Comparison of ENCODE assay signal across 8 cellular contexts in the genomic region with DNA sequence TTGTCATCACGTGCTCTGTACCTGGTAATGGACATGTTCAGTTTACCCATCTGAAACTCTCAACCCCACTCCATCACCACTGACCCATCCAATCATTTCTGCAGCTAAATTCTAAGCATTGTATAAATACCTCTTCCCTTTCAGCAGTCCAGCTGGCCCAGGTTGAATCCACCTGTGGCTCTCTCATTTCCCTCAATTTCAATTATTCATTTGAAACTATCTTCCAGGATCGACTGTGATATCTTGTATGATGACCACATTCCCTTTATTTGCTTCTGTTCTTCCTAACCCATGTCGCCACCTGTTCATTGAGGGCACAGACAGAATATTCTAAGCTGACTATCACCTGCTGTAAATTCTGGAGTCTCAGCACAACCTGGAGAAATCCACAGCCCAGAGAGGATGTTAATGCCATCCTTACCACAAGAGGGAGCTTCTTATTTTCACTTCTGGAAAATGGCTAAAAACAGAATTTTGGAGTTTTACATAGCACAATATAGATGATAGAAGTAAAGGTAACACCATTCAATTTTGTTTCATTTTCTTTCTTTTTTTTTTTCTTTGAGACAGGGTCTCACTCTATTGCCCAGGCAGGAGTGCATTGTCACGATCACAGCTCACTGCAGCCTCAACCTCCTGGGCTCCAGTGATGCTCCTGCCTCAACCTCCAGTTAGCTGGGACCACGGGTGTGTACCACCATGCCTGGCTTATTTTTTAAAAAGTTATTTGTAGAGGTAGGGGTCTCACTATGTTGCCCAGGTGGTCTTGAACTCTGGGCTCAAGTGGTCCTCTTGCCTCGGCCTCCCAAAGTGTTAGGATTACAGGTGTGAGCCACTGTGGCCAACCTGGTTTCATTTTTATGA. TPM values are rescaled to one million over a fixed set of nuclear protein-coding genes. Genes with fewer than 3 reads are reported as not detected.
DNase-seq lines count a peak whose midpoint lies in the region; ATAC-seq and TF ChIP-seq lines count a peak whose summit lies in the region.

No MANE protein-coding gene starts in this region.

- peaks cover 8% of the 10 kb centered on the region for H3K27me3 Mint-ChIP-seq in activated CD8-positive, alpha-beta T cell treated with anti-CD3 and anti-CD28 coated beads, Interleukin-2, amount 10 ng/mL, durations not matched to agents 7 days and 5 days (ENCODE audit: low read depth)
- H3K27me3 Mint-ChIP-seq in T-helper 2 cell treated with Interferon-gamma antibody and Interleukin-4, amounts not matched to agents 5 μg/mL and 100 μg/mL, for 36 hours (ENCODE audit: low read depth), result peaks cover under 1% of the 10 kb centered on the region

- TF ChIP-seq CTCF in MM.1S (IDR thresholded peaks at IDR 0.05; ENCODE audit: low read length) (peak; percentile 71), kidney epithelial cell (IDR thresholded peaks at IDR 0.05; ENCODE audit: insufficient read depth, low read length, poor library complexity, severe bottlenecking) (peak; percentile 64)

- no peaks in the 10 kb centered on the region for H3F3A ChIP-seq in MM.1S (ENCODE audit: insufficient read depth, low read length)

- no peaks in the 10 kb centered on the region for H3K9me3 ChIP-seq in MM.1S (replicated peaks; ENCODE audit: insufficient read depth, low read length)

- no peak overlapping the region for H3K27ac Mint-ChIP-seq in activated CD8-positive, alpha-beta T cell treated with anti-CD3 and anti-CD28 coated beads, Interleukin-2, amount 10 ng/mL, durations not matched to agents 7 days and 5 days
- no peak overlapping the region for H3K27ac Mint-ChIP-seq in T-helper 2 cell treated with Interferon-gamma antibody and Interleukin-4, amounts not matched to agents 5 μg/mL and 100 μg/mL, for 36 hours

- H3K9me3 Mint-ChIP-seq in activated CD8-positive, alpha-beta T cell treated with anti-CD3 and anti-CD28 coated beads, Interleukin-2, amount 10 ng/mL, durations not matched to agents 7 days and 5 days (ENCODE audit: insufficient read depth), result no peaks in the 10 kb centered on the region
- H3K9me3 Mint-ChIP-seq in T-helper 2 cell treated with Interferon-gamma antibody and Interleukin-4, amounts not matched to agents 5 μg/mL and 100 μg/mL, for 36 hours, result no peaks in the 10 kb centered on the region

- no peaks in the 10 kb centered on the region for H4K20me1 ChIP-seq in MM.1S (ENCODE audit: insufficient read depth, low read length)

- peak overlapping the region; percentile 25; the same call in 1 of the 2 replicates for H2AFZ ChIP-seq in MM.1S (ENCODE audit: low read length)

- peak overlapping the region; percentile 35; the same call in 1 of the 2 replicates for H3K4me2 ChIP-seq in MM.1S (ENCODE audit: low read depth, low read length)

- H3K4me1 Mint-ChIP-seq in activated CD8-positive, alpha-beta T cell treated with anti-CD3 and anti-CD28 coated beads, Interleukin-2, amount 10 ng/mL, durations not matched to agents 7 days and 5 days (ENCODE audit: low read depth), result no peaks in the 10 kb centered on the region
- H3K4me1 Mint-ChIP-seq in T-helper 2 cell treated with Interferon-gamma antibody and Interleukin-4, amounts not matched to agents 5 μg/mL and 100 μg/mL, for 36 hours (ENCODE audit: low read depth), result peaks cover under 1% of the 10 kb centered on the region

- 0 out of 2 replicates have a peak, but pooled peaks cover 2% of the 10 kb centered on the region for H3K4me1 ChIP-seq in MM.1S (ENCODE audit: low read length)

- no peaks in the 10 kb centered on the region for H3K36me3 ChIP-seq in MM.1S (replicated peaks; ENCODE audit: insufficient read depth, low read length)
- no peaks in the 10 kb centered on the region for H3K36me3 ChIP-seq in kidney epithelial cell (ENCODE audit: control insufficient read depth, insufficient read depth, low read length)

- CTCF ChIA-PET in activated CD8-positive, alpha-beta T cell treated with anti-CD3 and anti-CD28 coated beads, Interleukin-2, amount 10 ng/mL, durations not matched to agents 7 days and 5 days (lab: Charles Lee), result interaction anchor here (0.8 to 2.3 kb wide), 15 partner anchors 9 to 223 kb away, joined by 3 to 9 read pairs (median 3); no protein-coding TSS in a partner anchor

- POLR2A ChIA-PET in activated CD8-positive, alpha-beta T cell treated with anti-CD3 and anti-CD28 coated beads, Interleukin-2, amount 10 ng/mL, durations not matched to agents 7 days and 5 days (lab: Charles Lee), result no interaction called here

- no peaks in the 10 kb centered on the region for H3K9me2 ChIP-seq in MM.1S (replicated peaks; ENCODE audit: insufficient read depth, low read length)

- no peak for ATAC-seq in activated CD8-positive, alpha-beta T cell treated with anti-CD3 and anti-CD28 coated beads, Interleukin-2, amount 10 ng/mL, durations not matched to agents 7 days and 5 days

- no peak overlapping the region for H3K4me3 Mint-ChIP-seq in activated CD8-positive, alpha-beta T cell treated with anti-CD3 and anti-CD28 coated beads, Interleukin-2, amount 10 ng/mL, durations not matched to agents 7 days and 5 days
- no peak overlapping the region for H3K4me3 Mint-ChIP-seq in T-helper 2 cell treated with Interferon-gamma antibody and Interleukin-4, amounts not matched to agents 5 μg/mL and 100 μg/mL, for 36 hours

- H3K4me3 ChIP-seq in MM.1S (ENCODE audit: low read length), result 0 out of 2 replicates have a peak overlapping the region, but pooled peaks have one; percentile 28
- H3K4me3 ChIP-seq in kidney epithelial cell (ENCODE audit: low read depth, low read length), result no peak overlapping the region

- DNase-seq in NCI-H510A treated with DMSO at 0.1 percent for 48 hours (lab: John Stamatoyannopoulos, UW) (peak; percentile 5), NCI-H510A (lab: John Stamatoyannopoulos, UW) (no peak), MM.1S (peak; percentile 44), kidney epithelial cell (ENCODE audit: low read depth) (no peak), T-helper 9 cell (no peak)
- DNase-seq in activated CD8-positive, alpha-beta T cell treated with anti-CD3 and anti-CD28 coated beads, Interleukin-2, amount 10 ng/mL, durations not matched to agents 7 days and 5 days, result peak; percentile 26
- DNase-seq in NK-92 treated with Interleukin-12 subunit alpha and Interleukin-12 subunit beta, amount 100 ng/mL, for 24 hours (lab: John Stamatoyannopoulos, UW), result no peak
- DNase-seq in T-helper 2 cell treated with Interferon-gamma antibody and Interleukin-4, amounts not matched to agents 5 μg/mL and 100 μg/mL, for 36 hours (ENCODE audit: low spot score), result no peak

- no peak overlapping the region for H3K27ac ChIP-seq in MM.1S (ENCODE audit: low read length)

- H3K27me3 ChIP-seq in MM.1S (replicated peaks; ENCODE audit: insufficient read depth, low read length), result no peaks in the 10 kb centered on the region
- H3K27me3 ChIP-seq in kidney epithelial cell (ENCODE audit: control insufficient read depth, insufficient read depth, low read length), result no peaks in the 10 kb centered on the region

- no peaks in the 10 kb centered on the region for H3K79me2 ChIP-seq in MM.1S (ENCODE audit: low read length)

- no peaks in the 10 kb centered on the region for H3K36me3 Mint-ChIP-seq in activated CD8-positive, alpha-beta T cell treated with anti-CD3 and anti-CD28 coated beads, Interleukin-2, amount 10 ng/mL, durations not matched to agents 7 days and 5 days (ENCODE audit: low read depth)
- H3K36me3 Mint-ChIP-seq in T-helper 2 cell treated with Interferon-gamma antibody and Interleukin-4, amounts not matched to agents 5 μg/mL and 100 μg/mL, for 36 hours (ENCODE audit: low read depth), result no peaks in the 10 kb centered on the region

- H3K9ac ChIP-seq in MM.1S (ENCODE audit: low read length), result no peak overlapping the region

RNA-seq across cellular contexts. Expression of gene ZNF823, which starts 38.6 kb away (rescaled TPM):
- total RNA-seq in activated CD8-positive, alpha-beta T cell treated with anti-CD3 and anti-CD28 coated beads, Interleukin-2, amount 10 ng/mL, durations not matched to agents 7 days and 5 days, result 1 to 10 TPM; 6.5 to 7.0 TPM
- 4.0 and 6.0 TPM in 2 replicates for total RNA-seq in kidney epithelial cell

Comparison
In these comparisons a context has a peak if more than half of its experiments do, and no peak if none do; other contexts are left out.
1. DNase-seq: peak in NCI-H510A treated with DMSO at 0.1 percent for 48 hours (single experiment), MM.1S (single experiment) and activated CD8-positive, alpha-beta T cell treated with anti-CD3 and anti-CD28 coated beads, Interleukin-2, amount 10 ng/mL, durations not matched to agents 7 days and 5 days (single experiment); none in NCI-H510A (single experiment), kidney epithelial cell (single experiment), NK-92 treated with Interleukin-12 subunit alpha and Interleukin-12 subunit beta, amount 100 ng/mL, for 24 hours (single experiment), T-helper 9 cell (single experiment) and T-helper 2 cell treated with Interferon-gamma antibody and Interleukin-4, amounts not matched to agents 5 μg/mL and 100 μg/mL, for 36 hours (single experiment).